ENCODE assay signal across 21 cellular contexts in the genomic region with DNA sequence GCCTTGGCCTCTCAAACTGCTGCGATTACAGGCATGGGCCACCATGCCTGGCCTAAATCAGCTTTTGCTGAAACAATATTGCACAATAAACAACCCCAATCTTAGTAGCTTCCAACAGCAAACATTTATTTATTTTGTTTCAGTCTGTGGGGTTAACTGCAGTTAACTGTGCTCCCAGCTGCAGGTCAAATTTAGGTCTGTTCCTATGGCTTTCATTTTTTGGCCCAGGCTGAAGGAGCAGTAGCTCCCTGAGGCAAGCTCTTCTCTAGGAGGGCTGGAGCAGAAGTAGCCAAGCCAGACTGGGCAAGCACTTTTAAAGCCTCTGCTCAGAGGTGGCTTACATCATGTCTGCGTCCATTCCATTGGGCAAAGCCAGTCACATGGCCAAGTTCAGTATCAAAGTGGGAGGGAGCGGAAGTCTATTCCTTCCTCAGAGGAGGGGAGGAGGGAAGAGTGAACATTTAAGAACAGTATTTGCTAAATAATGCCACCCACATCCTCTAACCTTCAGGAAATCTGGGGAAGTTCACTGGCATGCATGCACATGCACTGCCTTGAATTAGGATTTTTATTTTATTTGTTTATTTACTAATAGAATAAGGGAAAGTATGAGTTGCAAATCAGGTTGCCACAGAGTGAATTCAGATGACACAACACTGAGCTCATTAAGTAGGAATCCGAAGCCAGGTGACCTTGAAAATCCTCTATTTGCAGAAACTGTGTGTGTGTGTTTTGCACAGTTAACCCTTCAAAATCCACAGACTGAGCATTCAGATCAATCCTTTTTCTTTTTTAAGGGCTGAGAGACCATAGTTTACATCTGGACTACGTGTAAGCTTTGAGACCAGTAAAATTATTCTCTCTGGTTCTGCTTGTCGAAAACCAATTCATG.
DNase-seq lines count a peak whose midpoint lies in the region; ATAC-seq, FAIRE-seq and TF ChIP-seq lines count a peak whose summit lies in the region.
"Had no signal": no experiment of that assay in that cellular context is flagged by ENCODE, and none has a peak within 500 bp of the region (broad histone marks: within the 10 kb centered on the region; RNA-seq: fewer than 3 reads in every experiment).

No MANE protein-coding gene starts in this region.

- TF ChIP-seq CTCF in GM12865 (IDR thresholded peaks at IDR 0.05; ENCODE audit: insufficient read depth, low read depth, low read length, missing control alignments) (no peak), endodermal cell (conservative IDR thresholded peaks at IDR 0.05) (no peak), right lobe of liver (IDR thresholded peaks at IDR 0.05) (no peak), D721Med (IDR thresholded peaks at IDR 0.05; ENCODE audit: insufficient read depth, missing control alignments) (no peak), tibial artery (IDR thresholded peaks at IDR 0.05) (no peak)
- no peak for TF ChIP-seq CTCF in CD4-positive, alpha-beta T cell (IDR thresholded peaks at IDR 0.05)

- intact Hi-C loops in right lobe of liver (cut with DNase I) (no loop called here), tibial artery (cut with DNase I; ENCODE audit: low total_unique reads) (no loop called here)
- intact Hi-C loops in CD4-positive, alpha-beta T cell (cut with DNase I, micrococcal nuclease), result no loop called here

- peak; percentile 84 to 94 (median 88) for ATAC-seq in right lobe of liver
- no peak for ATAC-seq in CD4-positive, alpha-beta T cell (ENCODE audit: poor library complexity)
- ATAC-seq: activated CD8-positive, alpha-beta memory T cell treated with anti-CD3 and anti-CD28 coated beads, Interleukin-2, amount 10 ng/mL, durations not matched to agents 7 days and 5 days; Panc1 had no signal

- no peaks in the 10 kb centered on the region for H3K27me3 Mint-ChIP-seq in endodermal cell (ENCODE audit: insufficient read depth)
- peaks cover 5% of the 10 kb centered on the region for H3K27me3 Mint-ChIP-seq in CD4-positive, alpha-beta T cell
- H3K27me3 Mint-ChIP-seq: activated CD8-positive, alpha-beta memory T cell treated with anti-CD3 and anti-CD28 coated beads, Interleukin-2, amount 10 ng/mL, durations not matched to agents 7 days and 5 days had no signal

- H3K36me3 Mint-ChIP-seq in endodermal cell (ENCODE audit: low read depth), result no peaks in the 10 kb centered on the region
- H3K36me3 Mint-ChIP-seq in CD4-positive, alpha-beta T cell (ENCODE audit: low read depth), result no peaks in the 10 kb centered on the region
- H3K36me3 Mint-ChIP-seq: activated CD8-positive, alpha-beta memory T cell treated with anti-CD3 and anti-CD28 coated beads, Interleukin-2, amount 10 ng/mL, durations not matched to agents 7 days and 5 days had no signal

- H3K36me3 ChIP-seq in endodermal cell (ENCODE audit: control insufficient read depth, insufficient read depth, low read length), result no peaks in the 10 kb centered on the region
- H3K36me3 ChIP-seq in right lobe of liver, result no peaks in the 10 kb centered on the region
- no peaks in the 10 kb centered on the region for H3K36me3 ChIP-seq in tibial artery
- H3K36me3 ChIP-seq: breast epithelium, HAP-1, vagina had no signal

- no peaks in the 10 kb centered on the region for H3K27me3 ChIP-seq in endodermal cell (ENCODE audit: control insufficient read depth, insufficient read depth, low read length, poor library complexity, severe bottlenecking)
- no peaks in the 10 kb centered on the region for H3K27me3 ChIP-seq in right lobe of liver
- H3K27me3 ChIP-seq in CD4-positive, alpha-beta T cell (ENCODE audit: control insufficient read depth, insufficient read depth, low read length), result no peaks in the 10 kb centered on the region
- no peaks in the 10 kb centered on the region for H3K27me3 ChIP-seq in tibial artery
- H3K27me3 ChIP-seq: breast epithelium, vagina had no signal

- no peaks in the 10 kb centered on the region for H3K4me1 ChIP-seq in endodermal cell (ENCODE audit: control insufficient read depth, insufficient read depth, low read length)
- H3K4me1 ChIP-seq in right lobe of liver, result peaks cover 0 to 12% (median 0%) of the 10 kb centered on the region in 4 donors
- peaks cover 0 to 32% (median 8%) of the 10 kb centered on the region in 4 donors for H3K4me1 ChIP-seq in tibial artery
- H3K4me1 ChIP-seq: breast epithelium, vagina had no signal

- CTCF ChIA-PET in CD4-positive, alpha-beta T cell (lab: Charles Lee), result no interaction called here

- peak; percentile 3 for DNase-seq in GM12865 (ENCODE audit: low read depth)
- peak; percentile 5 for DNase-seq in KBM-7
- peak; percentile 53 for DNase-seq in endodermal cell
- peak in 2 of 3 donors; percentile 50 to 67 for DNase-seq in right lobe of liver
- no peak for DNase-seq in D721Med (ENCODE audit: insufficient read length, low spot score)
- DNase-seq in CD4-positive, alpha-beta T cell, result no peak
- DNase-seq in tibial artery, result no peak
- no peak for DNase-seq in activated naive CD4-positive, alpha-beta T cell (lab: John Stamatoyannopoulos, UW)
- DNase-seq: activated CD8-positive, alpha-beta memory T cell treated with anti-CD3 and anti-CD28 coated beads, Interleukin-2, amount 10 ng/mL, durations not matched to agents 7 days and 5 days; activated naive CD4-positive, alpha-beta T cell treated with anti-CD3 and anti-CD28 coated beads, Interleukin-2, amount 50 U/mL, for 16 hours; AML-193; KG1; NCI-H1436 treated with DMSO at 0.1 percent for 48 hours; NCI-H446 treated with DMSO at 0.1 percent for 48 hours; occipital lobe had no signal

- H3K9me3 ChIP-seq in endodermal cell (ENCODE audit: control insufficient read depth, low read length), result peaks cover 9% of the 10 kb centered on the region
- H3K9me3 ChIP-seq in right lobe of liver, result no peaks in the 10 kb centered on the region
- peaks cover 7% of the 10 kb centered on the region for H3K9me3 ChIP-seq in CD4-positive, alpha-beta T cell (ENCODE audit: control insufficient read depth, low read length)
- no peaks in the 10 kb centered on the region for H3K9me3 ChIP-seq in tibial artery
- H3K9me3 ChIP-seq: breast epithelium, HAP-1, vagina had no signal

- H3K27ac ChIP-seq in endodermal cell (ENCODE audit: low read depth, low read length) (no peak overlapping the region), right lobe of liver (peak overlapping the region in 1 of 3 donors; percentile 64), tibial artery (peak overlapping the region in 1 of 2 donors; percentile 4)
- no peak overlapping the region for H3K27ac ChIP-seq in CD4-positive, alpha-beta T cell (ENCODE audit: low read depth, low read length)
- H3K27ac ChIP-seq: skin epidermis, vagina had no signal

- peaks cover 4% of the 10 kb centered on the region for H3K9me3 Mint-ChIP-seq in endodermal cell
- H3K9me3 Mint-ChIP-seq in CD4-positive, alpha-beta T cell, result peaks cover 3% of the 10 kb centered on the region

- H3K4me1 Mint-ChIP-seq in endodermal cell, result peaks cover 12% of the 10 kb centered on the region
- no peaks in the 10 kb centered on the region for H3K4me1 Mint-ChIP-seq in CD4-positive, alpha-beta T cell (ENCODE audit: low read depth)
- H3K4me1 Mint-ChIP-seq: activated CD8-positive, alpha-beta memory T cell treated with anti-CD3 and anti-CD28 coated beads, Interleukin-2, amount 10 ng/mL, durations not matched to agents 7 days and 5 days had no signal

- WGBS in endodermal cell (ENCODE audit: insufficient coverage in 1 of 2, insufficient read length in 1 of 2), 2 experiments, result 91 to 97% methylated on average over 5 to 6 of the region's 6 CpGs
- WGBS in right lobe of liver (ENCODE audit: insufficient coverage, low coverage, low lambda C conversion rate, missing lambda C conversion rate), result 54% methylated on average over 6 of the region's 6 CpGs

- in situ Hi-C loops in KBM-7 (cut with MboI; ENCODE audit: low pct_unique_long_range_greater_than_20kb, low sequenced_read_pairs), result no loop called here

- no peak for FAIRE-seq in D721Med (lab: Jason Lieb, UNC)

- no peak overlapping the region for H3K4me3 ChIP-seq in GM12865 (ENCODE audit: low read depth, low read length)
- H3K4me3 ChIP-seq in endodermal cell (ENCODE audit: low read length), result no peak overlapping the region
- no peak overlapping the region for H3K4me3 ChIP-seq in right lobe of liver
- H3K4me3 ChIP-seq in tibial artery, result no peak overlapping the region
- H3K4me3 ChIP-seq: breast epithelium, HAP-1, skin epidermis, vagina had no signal

- no peak overlapping the region for H3K9ac ChIP-seq in endodermal cell (ENCODE audit: extremely low read depth, low read length, poor library complexity, severe bottlenecking)

- no peak for TF ChIP-seq POLR2A in right lobe of liver (IDR thresholded peaks at IDR 0.05)

- POLR2A ChIA-PET in CD4-positive, alpha-beta T cell (lab: Charles Lee), result no interaction called here

- no peak overlapping the region for H3K27ac Mint-ChIP-seq in endodermal cell
- H3K27ac Mint-ChIP-seq in CD4-positive, alpha-beta T cell, result no peak overlapping the region
- H3K27ac Mint-ChIP-seq: activated CD8-positive, alpha-beta memory T cell treated with anti-CD3 and anti-CD28 coated beads, Interleukin-2, amount 10 ng/mL, durations not matched to agents 7 days and 5 days; stimulated activated naive CD8-positive, alpha-beta T cell treated with anti-CD3 and anti-CD28 coated beads, Interleukin-15, Interleukin-2, amounts not matched to agents 100 ng/mL and 50 ng/mL, for 24 hours had no signal

- H3K4me3 Mint-ChIP-seq in endodermal cell, result no peak overlapping the region
- no peak overlapping the region for H3K4me3 Mint-ChIP-seq in CD4-positive, alpha-beta T cell
- H3K4me3 Mint-ChIP-seq: activated CD8-positive, alpha-beta memory T cell treated with anti-CD3 and anti-CD28 coated beads, Interleukin-2, amount 10 ng/mL, durations not matched to agents 7 days and 5 days; stimulated activated naive CD8-positive, alpha-beta T cell treated with anti-CD3 and anti-CD28 coated beads, Interleukin-15, Interleukin-2, amounts not matched to agents 100 ng/mL and 50 ng/mL, for 24 hours had no signal

Comparison
In these comparisons a context has a peak if more than half of its experiments do, and no peak if none do; other contexts are left out.
1. DNase-seq: peak in GM12865 (single experiment), KBM-7 (single experiment), endodermal cell (single experiment) and right lobe of liver (2 of 3); none in D721Med (single experiment), CD4-positive, alpha-beta T cell (0 of 10), tibial artery (0 of 2) and activated naive CD4-positive, alpha-beta T cell (0 of 4).